In the genomic region with DNA sequence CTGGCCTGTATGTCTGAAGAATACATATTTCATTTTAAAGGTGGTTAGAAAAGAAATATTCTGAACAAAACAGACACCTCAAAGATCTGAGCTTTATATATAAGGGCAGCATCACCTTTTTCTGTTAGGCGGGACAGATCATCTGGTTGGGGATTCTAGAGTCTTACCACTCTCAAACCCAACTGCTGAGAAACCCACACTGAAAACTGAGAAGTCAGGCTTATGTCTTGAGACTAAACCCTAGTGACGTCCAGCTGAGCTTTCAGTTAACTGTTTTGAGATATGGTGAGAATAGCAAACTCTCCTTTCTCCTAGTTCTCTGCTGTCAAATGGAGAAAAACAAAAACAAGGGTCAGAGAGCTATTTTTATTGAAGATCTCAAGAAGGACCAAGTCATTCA, we compare ENCODE assay signal across 12 cellular contexts.
DNase-seq lines count a peak whose midpoint lies in the region; ATAC-seq and TF ChIP-seq lines count a peak whose summit lies in the region.
"Had no signal": no experiment of that assay in that cellular context is flagged by ENCODE, and none has a peak within 500 bp of the region (broad histone marks: within the 10 kb centered on the region; RNA-seq: fewer than 3 reads in every experiment).

No MANE protein-coding gene starts in this region.

- peak; percentile 17 for ATAC-seq in activated CD4-positive, alpha-beta T cell treated with anti-CD3 and anti-CD28 coated beads for 36 hours
- ATAC-seq in GM21529 (IDR thresholded peaks at IDR 0.05; ENCODE audit: unreplicated experiment), result peak; percentile 41
- ATAC-seq in natural killer cell, result peak; percentile 66 to 85 (median 74)

- peak overlapping the region; percentile 41 for H3K4me3 Mint-ChIP-seq in activated CD4-positive, alpha-beta T cell treated with anti-CD3 and anti-CD28 coated beads for 36 hours
- peak overlapping the region; percentile 56 for H3K4me3 Mint-ChIP-seq in T-helper 1 cell treated with Interleukin-12 subunit alpha and Interleukin-12 subunit beta and Interleukin-4 antibody, amounts not matched to agents 30 μg/mL and 1 μg/mL, for 36 hours
- peak overlapping the region; percentile 67 for H3K4me3 Mint-ChIP-seq in natural killer cell

- intact Hi-C loops in activated CD4-positive, alpha-beta T cell treated with anti-CD3 and anti-CD28 coated beads for 36 hours (cut with DNase I, micrococcal nuclease), result loop anchor here in 1 of 2 experiments (10.0 kb wide), 1 partner anchor 145 kb away; no protein-coding TSS in a partner anchor
- intact Hi-C loops in natural killer cell (cut with micrococcal nuclease), result loop anchor here (2.0 to 10.0 kb wide), 3 partner anchors 17 to 185 kb away; no protein-coding TSS in a partner anchor

- peaks cover 89% of the 10 kb centered on the region for H3K4me1 Mint-ChIP-seq in activated CD4-positive, alpha-beta T cell treated with anti-CD3 and anti-CD28 coated beads for 36 hours
- peaks cover 75% of the 10 kb centered on the region for H3K4me1 Mint-ChIP-seq in T-helper 1 cell treated with Interleukin-12 subunit alpha and Interleukin-12 subunit beta and Interleukin-4 antibody, amounts not matched to agents 30 μg/mL and 1 μg/mL, for 36 hours (ENCODE audit: low read depth)
- H3K4me1 Mint-ChIP-seq in natural killer cell, result peaks cover 60 to 61% of the 10 kb centered on the region in 2 donors

- H3K36me3 Mint-ChIP-seq in activated CD4-positive, alpha-beta T cell treated with anti-CD3 and anti-CD28 coated beads for 36 hours (ENCODE audit: low read depth), result peaks cover 13% of the 10 kb centered on the region
- peaks cover 3% of the 10 kb centered on the region for H3K36me3 Mint-ChIP-seq in T-helper 1 cell treated with Interleukin-12 subunit alpha and Interleukin-12 subunit beta and Interleukin-4 antibody, amounts not matched to agents 30 μg/mL and 1 μg/mL, for 36 hours (ENCODE audit: low read depth)
- no peaks in the 10 kb centered on the region for H3K36me3 Mint-ChIP-seq in natural killer cell

- peak overlapping the region; percentile 92 for H3K27ac Mint-ChIP-seq in activated CD4-positive, alpha-beta T cell treated with anti-CD3 and anti-CD28 coated beads for 36 hours
- H3K27ac Mint-ChIP-seq in T-helper 1 cell treated with Interleukin-12 subunit alpha and Interleukin-12 subunit beta and Interleukin-4 antibody, amounts not matched to agents 30 μg/mL and 1 μg/mL, for 36 hours, result peak overlapping the region; percentile 88
- H3K27ac Mint-ChIP-seq in natural killer cell, result peak overlapping the region; percentile 85 to 88

- no peak for TF ChIP-seq CTCF in natural killer cell (IDR thresholded peaks at IDR 0.05)
- no peak for TF ChIP-seq CTCF in GM10248 (IDR thresholded peaks at IDR 0.05; ENCODE audit: control extremely low read depth, extremely low read depth, low read depth, missing control alignments)

- no peaks in the 10 kb centered on the region for H3K27me3 Mint-ChIP-seq in activated CD4-positive, alpha-beta T cell treated with anti-CD3 and anti-CD28 coated beads for 36 hours
- H3K27me3 Mint-ChIP-seq in T-helper 1 cell treated with Interleukin-12 subunit alpha and Interleukin-12 subunit beta and Interleukin-4 antibody, amounts not matched to agents 30 μg/mL and 1 μg/mL, for 36 hours (ENCODE audit: low read depth), result no peaks in the 10 kb centered on the region
- no peaks in the 10 kb centered on the region for H3K27me3 Mint-ChIP-seq in natural killer cell (ENCODE audit: low read depth in 2 of 2)

- no peak for DNase-seq in activated CD4-positive, alpha-beta T cell treated with anti-CD3 and anti-CD28 coated beads for 36 hours
- no peak for DNase-seq in activated CD4-positive, alpha-beta T cell treated with anti-CD3 and anti-CD28 coated beads for 1 hour
- no peak for DNase-seq in natural killer cell
- no peak for DNase-seq in NCI-H128 (lab: John Stamatoyannopoulos, UW; ENCODE audit: unreplicated experiment)
- DNase-seq in GM10248 (ENCODE audit: extremely low spot score), result no peak
- no peak for DNase-seq in SIG-M5 (lab: John Stamatoyannopoulos, UW)
- DNase-seq: brain microvascular endothelial cell; effector CD4-positive, alpha-beta T cell; NCI-H2081 treated with DMSO at 0.1 percent for 48 hours; SHP77 treated with DMSO at 0.1 percent for 48 hours had no signal

- CTCF ChIA-PET in activated CD4-positive, alpha-beta T cell treated with anti-CD3 and anti-CD28 coated beads for 36 hours (lab: Charles Lee), result interaction anchor here (0.6 to 1.2 kb wide), 10 partner anchors 13 to 731 kb away, joined by 3 to 5 read pairs (median 3); a partner anchor contains a TSS
- CTCF ChIA-PET in GM10248 (lab: Yijun Ruan, JAX), result interaction anchor here (0.8 to 1.7 kb wide), 3 partner anchors 15 to 731 kb away, joined by 3 to 4 read pairs (median 3); a partner anchor contains a TSS

- POLR2A ChIA-PET in activated CD4-positive, alpha-beta T cell treated with anti-CD3 and anti-CD28 coated beads for 36 hours (lab: Charles Lee), result interaction anchor here (0.9 kb wide), 2 partner anchors 17 to 1112 kb away, joined by 4 to 5 read pairs; no protein-coding TSS in a partner anchor
- POLR2A ChIA-PET in GM10248 (lab: Yijun Ruan, JAX), result no interaction called here

- peaks cover 7% of the 10 kb centered on the region for H3K9me3 Mint-ChIP-seq in activated CD4-positive, alpha-beta T cell treated with anti-CD3 and anti-CD28 coated beads for 36 hours (ENCODE audit: low read depth)
- no peaks in the 10 kb centered on the region for H3K9me3 Mint-ChIP-seq in T-helper 1 cell treated with Interleukin-12 subunit alpha and Interleukin-12 subunit beta and Interleukin-4 antibody, amounts not matched to agents 30 μg/mL and 1 μg/mL, for 36 hours
- H3K9me3 Mint-ChIP-seq in natural killer cell, result no peaks in the 10 kb centered on the region

Comparison
In these comparisons a context has a peak if more than half of its experiments do, and no peak if none do; other contexts are left out.
1. ATAC-seq: peak in every context shown above with its lines; median percentile 74 in natural killer cell; 41 in GM21529; 17 in activated CD4-positive, alpha-beta T cell treated with anti-CD3 and anti-CD28 coated beads for 36 hours.